22 cellular contexts compared by ENCODE assay signal in the genomic region with DNA sequence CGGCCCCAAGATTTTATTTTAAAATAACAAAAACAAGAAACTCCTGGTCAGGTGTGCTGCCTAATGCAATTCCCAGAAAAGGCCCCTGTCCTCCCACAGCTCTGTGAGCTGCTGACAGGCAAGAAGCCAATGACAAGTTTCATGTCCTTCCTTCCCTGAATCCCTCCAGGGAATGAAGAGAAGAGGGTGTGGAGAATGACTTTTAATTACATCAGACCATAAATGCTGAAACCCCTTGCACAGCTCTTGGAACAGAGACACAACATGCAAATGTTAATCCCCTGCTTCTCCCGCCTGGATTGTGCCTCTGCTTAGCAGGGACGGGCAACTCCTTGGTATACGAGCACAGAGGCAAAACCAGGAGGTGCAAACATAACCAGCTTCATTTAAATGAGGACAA.
DNase-seq lines count a peak whose midpoint lies in the region; ATAC-seq and TF ChIP-seq lines count a peak whose summit lies in the region.
"Had no signal": no experiment of that assay in that cellular context is flagged by ENCODE, and none has a peak within 500 bp of the region (broad histone marks: within the 10 kb centered on the region; RNA-seq: fewer than 3 reads in every experiment).

No MANE protein-coding gene starts in this region.

- H3K9me3 Mint-ChIP-seq in GM23338 = no peaks in the 10 kb centered on the region
- H3K9me3 Mint-ChIP-seq in stimulated activated naive B cell treated with anti-CD40 and anti-IgM and Interleukin-4, amounts not matched to agents 10 μg/mL and 1 μg/mL and 100 μg/mL, for 72 hours = no peaks in the 10 kb centered on the region

- H3K9me3 ChIP-seq in SJCRH30 (replicated peaks) (no peaks in the 10 kb centered on the region), esophagus (ENCODE audit: control insufficient read depth in 2 of 2, insufficient read depth in 1 of 2, low read depth in 1 of 2, low read length in 1 of 2) (no peaks in the 10 kb centered on the region)
- H3K9me3 ChIP-seq: A549, SJSA1 had no signal

- H3K79me2 ChIP-seq in GM23338 (replicated peaks; ENCODE audit: insufficient read depth) = no peaks in the 10 kb centered on the region

- H4K20me1 ChIP-seq in GM23338 (replicated peaks; ENCODE audit: insufficient read depth) = no peaks in the 10 kb centered on the region

- H3K27ac Mint-ChIP-seq in GM23338 = no peak overlapping the region
- no peak overlapping the region for H3K27ac Mint-ChIP-seq in stimulated activated naive B cell treated with anti-CD40 and anti-IgM and Interleukin-4, amounts not matched to agents 10 μg/mL and 1 μg/mL and 100 μg/mL, for 72 hours

- peaks cover 10% of the 10 kb centered on the region; the same call in 1 of the 2 replicates for H3K9me2 ChIP-seq in GM23338 (ENCODE audit: insufficient read depth)

- no peaks in the 10 kb centered on the region for H3K27me3 Mint-ChIP-seq in GM23338 (ENCODE audit: insufficient read depth, low read depth, poor library complexity)
- H3K27me3 Mint-ChIP-seq in stimulated activated naive B cell treated with anti-CD40 and anti-IgM and Interleukin-4, amounts not matched to agents 10 μg/mL and 1 μg/mL and 100 μg/mL, for 72 hours = peaks cover 0 to 8% of the 10 kb centered on the region in 2 donors

- H3K4me3 ChIP-seq in GM23338 (no peak overlapping the region), SJCRH30 (no peak overlapping the region), esophagus (ENCODE audit: low read depth in 1 of 2, low read length in 2 of 2) (no peak overlapping the region), skin epidermis (no peak overlapping the region)
- H3K4me3 ChIP-seq: A549, GM12878, SJSA1 had no signal

- peak overlapping the region; percentile 73 for H2AFZ ChIP-seq in GM23338

- no peak overlapping the region for H3K4me2 ChIP-seq in GM23338
- H3K4me2 ChIP-seq: A549 had no signal

- DNase-seq in GM23338 (ENCODE audit: low spot score) = no peak
- peak in 1 of 2 experiments; percentile 58 for DNase-seq in SJCRH30
- no peak for DNase-seq in stimulated activated naive B cell treated with anti-CD40 and anti-IgM and Interleukin-4, amounts not matched to agents 10 μg/mL and 1 μg/mL and 100 μg/mL, for 72 hours
- no peak for DNase-seq in NCI-H510A treated with DMSO at 0.1 percent for 48 hours (lab: John Stamatoyannopoulos, UW)
- DNase-seq: DND-41; GDM1; KBM-7; NCI-H1436 treated with DMSO at 0.1 percent for 48 hours; NCI-H2081; NCI-H2227 treated with DMSO at 0.1 percent for 48 hours; NCI-H524 treated with DMSO at 0.1 percent for 48 hours; NK-92 treated with Interleukin-12 subunit alpha and Interleukin-12 subunit beta, amount 100 ng/mL, for 24 hours; OCI-M1; RPMI8226 had no signal

- no peaks in the 10 kb centered on the region for H3K36me3 Mint-ChIP-seq in GM23338 (ENCODE audit: low read depth)
- H3K36me3 Mint-ChIP-seq in stimulated activated naive B cell treated with anti-CD40 and anti-IgM and Interleukin-4, amounts not matched to agents 10 μg/mL and 1 μg/mL and 100 μg/mL, for 72 hours = no peaks in the 10 kb centered on the region

- no peak for TF ChIP-seq CTCF in GM23338 (conservative IDR thresholded peaks at IDR 0.05; ENCODE audit: low read depth in 2 of 2)

- no peaks in the 10 kb centered on the region; the same call in 1 of the 2 replicates for H3F3A ChIP-seq in GM23338 (replicated peaks; ENCODE audit: low read depth)

- ATAC-seq in GM23338 = peak; percentile 9; the same call in 1 of the 3 replicates
- ATAC-seq in stimulated activated naive B cell treated with anti-CD40 and anti-IgM and Interleukin-4, amounts not matched to agents 10 μg/mL and 1 μg/mL and 100 μg/mL, for 72 hours (replicated peaks) = no peak
- ATAC-seq in HG03439 (IDR thresholded peaks at IDR 0.05; ENCODE audit: unreplicated experiment) = no peak
- no peak for ATAC-seq in HG02981 (IDR thresholded peaks at IDR 0.05; ENCODE audit: unreplicated experiment)
- ATAC-seq: GM12878 had no signal

- no peak overlapping the region for H3K4me3 Mint-ChIP-seq in GM23338
- no peak overlapping the region for H3K4me3 Mint-ChIP-seq in stimulated activated naive B cell treated with anti-CD40 and anti-IgM and Interleukin-4, amounts not matched to agents 10 μg/mL and 1 μg/mL and 100 μg/mL, for 72 hours

- H3K27me3 ChIP-seq in GM23338 (ENCODE audit: insufficient read depth) (no peaks in the 10 kb centered on the region), SJCRH30 (no peaks in the 10 kb centered on the region), esophagus (ENCODE audit: control insufficient read depth in 1 of 2, insufficient read depth in 2 of 2, low read length in 2 of 2) (no peaks in the 10 kb centered on the region)
- H3K27me3 ChIP-seq: SJSA1 had no signal

- peaks cover 32% of the 10 kb centered on the region for H3K4me1 ChIP-seq in GM23338 (ENCODE audit: insufficient read depth)
- H3K4me1 ChIP-seq in SJCRH30 = peaks cover 47% of the 10 kb centered on the region
- H3K4me1 ChIP-seq in esophagus (ENCODE audit: control insufficient read depth in 2 of 2, insufficient read depth in 2 of 2, low read length in 1 of 2) = no peaks in the 10 kb centered on the region
- H3K4me1 ChIP-seq: A549 had no signal

- 45 to 77% methylated on average over 4 of the region's 4 CpGs for WGBS in esophagus, 2 donors

- H3K27ac ChIP-seq in GM23338 (ENCODE audit: low read depth) = peak overlapping the region; percentile 23; the same call in 1 of the 2 replicates
- peak overlapping the region; percentile 83 for H3K27ac ChIP-seq in SJCRH30
- peak overlapping the region; percentile 65 to 79 for H3K27ac ChIP-seq in esophagus (ENCODE audit: low read depth in 2 of 2, low read length in 1 of 2)
- peak overlapping the region in 20 of 21 experiments; percentile 18 to 85 (median 68) for H3K27ac ChIP-seq in skin epidermis
- H3K27ac ChIP-seq: C4-2B, SJSA1 had no signal

- no peaks in the 10 kb centered on the region for H3K36me3 ChIP-seq in GM23338 (ENCODE audit: insufficient read depth)
- H3K36me3 ChIP-seq in SJCRH30 = no peaks in the 10 kb centered on the region
- no peaks in the 10 kb centered on the region for H3K36me3 ChIP-seq in esophagus (ENCODE audit: control insufficient read depth in 2 of 2, insufficient read depth in 2 of 2, low read length in 1 of 2)
- H3K36me3 ChIP-seq: SJSA1 had no signal

- peaks cover 43% of the 10 kb centered on the region for H3K4me1 Mint-ChIP-seq in GM23338
- H3K4me1 Mint-ChIP-seq in stimulated activated naive B cell treated with anti-CD40 and anti-IgM and Interleukin-4, amounts not matched to agents 10 μg/mL and 1 μg/mL and 100 μg/mL, for 72 hours = no peaks in the 10 kb centered on the region

TF ChIP-seq in GM23338, 12 proteins besides CTCF, POLR2A, EP300 and RAD21 (continues in another document):
- TF ChIP-seq NANOG (IDR thresholded peaks at IDR 0.05; ENCODE audit: borderline replicate concordance) (no peak), JUNB (IDR thresholded peaks at IDR 0.05; ENCODE audit: unreplicated experiment) (no peak), CREB1 (CRISPR knock-in tag; IDR thresholded peaks at IDR 0.05; ENCODE audit: low read depth) (no peak), STAT1 (IDR thresholded peaks at IDR 0.05; ENCODE audit: unreplicated experiment) (no peak), EZH2phosphoT487 (IDR thresholded peaks at IDR 0.05; ENCODE audit: unreplicated experiment) (no peak), ZNF331 (CRISPR knock-in tag; IDR thresholded peaks at IDR 0.05; ENCODE audit: low read depth) (no peak), POLR2AphosphoS5 (IDR thresholded peaks at IDR 0.05; ENCODE audit: low read depth) (no peak)
- TF ChIP-seq, protein P1, sequence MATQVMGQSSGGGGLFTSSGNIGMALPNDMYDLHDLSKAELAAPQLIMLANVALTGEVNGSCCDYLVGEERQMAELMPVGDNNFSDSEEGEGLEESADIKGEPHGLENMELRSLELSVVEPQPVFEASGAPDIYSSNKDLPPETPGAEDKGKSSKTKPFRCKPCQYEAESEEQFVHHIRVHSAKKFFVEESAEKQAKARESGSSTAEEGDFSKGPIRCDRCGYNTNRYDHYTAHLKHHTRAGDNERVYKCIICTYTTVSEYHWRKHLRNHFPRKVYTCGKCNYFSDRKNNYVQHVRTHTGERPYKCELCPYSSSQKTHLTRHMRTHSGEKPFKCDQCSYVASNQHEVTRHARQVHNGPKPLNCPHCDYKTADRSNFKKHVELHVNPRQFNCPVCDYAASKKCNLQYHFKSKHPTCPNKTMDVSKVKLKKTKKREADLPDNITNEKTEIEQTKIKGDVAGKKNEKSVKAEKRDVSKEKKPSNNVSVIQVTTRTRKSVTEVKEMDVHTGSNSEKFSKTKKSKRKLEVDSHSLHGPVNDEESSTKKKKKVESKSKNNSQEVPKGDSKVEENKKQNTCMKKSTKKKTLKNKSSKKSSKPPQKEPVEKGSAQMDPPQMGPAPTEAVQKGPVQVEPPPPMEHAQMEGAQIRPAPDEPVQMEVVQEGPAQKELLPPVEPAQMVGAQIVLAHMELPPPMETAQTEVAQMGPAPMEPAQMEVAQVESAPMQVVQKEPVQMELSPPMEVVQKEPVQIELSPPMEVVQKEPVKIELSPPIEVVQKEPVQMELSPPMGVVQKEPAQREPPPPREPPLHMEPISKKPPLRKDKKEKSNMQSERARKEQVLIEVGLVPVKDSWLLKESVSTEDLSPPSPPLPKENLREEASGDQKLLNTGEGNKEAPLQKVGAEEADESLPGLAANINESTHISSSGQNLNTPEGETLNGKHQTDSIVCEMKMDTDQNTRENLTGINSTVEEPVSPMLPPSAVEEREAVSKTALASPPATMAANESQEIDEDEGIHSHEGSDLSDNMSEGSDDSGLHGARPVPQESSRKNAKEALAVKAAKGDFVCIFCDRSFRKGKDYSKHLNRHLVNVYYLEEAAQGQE (IDR thresholded peaks at IDR 0.05; ENCODE audit: unreplicated experiment) = no peak
- TF ChIP-seq, protein P2, sequence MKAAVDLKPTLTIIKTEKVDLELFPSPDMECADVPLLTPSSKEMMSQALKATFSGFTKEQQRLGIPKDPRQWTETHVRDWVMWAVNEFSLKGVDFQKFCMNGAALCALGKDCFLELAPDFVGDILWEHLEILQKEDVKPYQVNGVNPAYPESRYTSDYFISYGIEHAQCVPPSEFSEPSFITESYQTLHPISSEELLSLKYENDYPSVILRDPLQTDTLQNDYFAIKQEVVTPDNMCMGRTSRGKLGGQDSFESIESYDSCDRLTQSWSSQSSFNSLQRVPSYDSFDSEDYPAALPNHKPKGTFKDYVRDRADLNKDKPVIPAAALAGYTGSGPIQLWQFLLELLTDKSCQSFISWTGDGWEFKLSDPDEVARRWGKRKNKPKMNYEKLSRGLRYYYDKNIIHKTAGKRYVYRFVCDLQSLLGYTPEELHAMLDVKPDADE (IDR thresholded peaks at IDR 0.05) = no peak

Comparison
In these comparisons a context has a peak if more than half of its experiments do, and no peak if none do; other contexts are left out.
1. H3K27ac ChIP-seq: peak in every context shown above with its lines; median percentile 83 in SJCRH30; 72 in esophagus; 68 in skin epidermis; 23 in GM23338.